In the genomic region with DNA sequence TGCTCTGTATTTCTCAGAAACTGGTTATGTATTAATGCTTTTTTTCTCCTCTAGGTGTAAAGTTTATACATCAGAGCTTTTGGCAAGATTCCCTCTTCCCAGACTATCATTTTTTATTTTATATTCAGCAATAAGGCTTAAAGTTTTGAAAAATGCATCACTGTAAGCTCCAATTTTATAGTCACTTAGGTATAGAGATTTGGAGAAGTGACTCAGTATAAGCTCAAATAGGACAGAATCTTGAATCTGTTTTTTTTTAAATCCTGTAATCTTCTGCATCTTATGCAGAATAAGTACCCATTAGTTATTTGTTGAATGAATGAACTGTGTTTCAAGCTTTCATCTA, we compare ENCODE assay signal across 8 cellular contexts. TPM values are rescaled to one million over a fixed set of nuclear protein-coding genes. Genes with fewer than 3 reads are reported as not detected.
A peak's percentile ranks its signal among the peaks of the same experiment; 100 is the strongest.
DNase-seq lines count a peak whose midpoint lies in the region; ATAC-seq, FAIRE-seq and TF ChIP-seq lines count a peak whose summit lies in the region.

No MANE protein-coding gene starts in this region.

- no peak overlapping the region for H3K27ac ChIP-seq in GM23338 (ENCODE audit: low read depth)

- H3K36me3 Mint-ChIP-seq in GM23338 (ENCODE audit: low read depth) (no peaks in the 10 kb centered on the region; the same call in 2 of the 3 replicates), T-helper 17 cell (ENCODE audit: low read depth) (peaks cover 3% of the 10 kb centered on the region)

- DNase-seq in GM23338 (ENCODE audit: low spot score) (no peak), T-helper 17 cell (no peak), fibroblast of villous mesenchyme (ENCODE audit: low read depth) (no peak), urothelium cell line (ENCODE audit: low spot score) (no peak), pons (ENCODE audit: low spot score) (no peak)

- no peaks in the 10 kb centered on the region for H4K20me1 ChIP-seq in GM23338 (replicated peaks; ENCODE audit: insufficient read depth)

- H3K4me1 ChIP-seq in GM23338 (ENCODE audit: insufficient read depth) (peaks cover 19% of the 10 kb centered on the region), skeletal muscle satellite cell (ENCODE audit: control insufficient read depth, insufficient read depth, low read length) (peaks cover 51% of the 10 kb centered on the region)

- FAIRE-seq in urothelium cell line (lab: Jason Lieb, UNC), result no peak

- no peak overlapping the region for H2AFZ ChIP-seq in GM23338

- H3K36me3 ChIP-seq in GM23338 (ENCODE audit: insufficient read depth) (no peaks in the 10 kb centered on the region), skeletal muscle satellite cell (ENCODE audit: insufficient read depth, low read length) (no peaks in the 10 kb centered on the region)

- peak overlapping the region; percentile 92 for H3K4me2 ChIP-seq in GM23338
- peak overlapping the region; percentile 96 for H3K4me2 ChIP-seq in skeletal muscle satellite cell (ENCODE audit: low read length)

- H3K79me2 ChIP-seq in GM23338 (replicated peaks; ENCODE audit: insufficient read depth), result peaks cover 13% of the 10 kb centered on the region

- H3F3A ChIP-seq in GM23338 (replicated peaks; ENCODE audit: low read depth), result peaks cover 7% of the 10 kb centered on the region; the same call in 1 of the 2 replicates

- H3K4me1 Mint-ChIP-seq in GM23338 (peaks cover 24% of the 10 kb centered on the region), T-helper 17 cell (peaks cover 40% of the 10 kb centered on the region)

- ATAC-seq in GM23338 (no peak), T-helper 17 cell (no peak), GM19324 (IDR thresholded peaks at IDR 0.05; ENCODE audit: low FRiP score, unreplicated experiment) (no peak), GM19467 (IDR thresholded peaks at IDR 0.05; ENCODE audit: unreplicated experiment) (no peak)

- H3K9me3 Mint-ChIP-seq in GM23338, result no peaks in the 10 kb centered on the region

- peak overlapping the region; percentile 82 for H3K4me3 Mint-ChIP-seq in GM23338
- H3K4me3 Mint-ChIP-seq in T-helper 17 cell, result peak overlapping the region; percentile 98

- peak overlapping the region; percentile 85 for H3K9ac ChIP-seq in skeletal muscle satellite cell (ENCODE audit: low read depth, low read length)

- H3K9me3 ChIP-seq in T-helper 17 cell (ENCODE audit: control insufficient read depth, low read length, poor library complexity, severe bottlenecking) (no peaks in the 10 kb centered on the region), skeletal muscle satellite cell (replicated peaks; ENCODE audit: low read length) (no peaks in the 10 kb centered on the region)

- TF ChIP-seq CTCF in GM23338 (conservative IDR thresholded peaks at IDR 0.05; ENCODE audit: low read depth in 2 of 2) (no peak; a peak in 1 of 4 replicates), fibroblast of villous mesenchyme (IDR thresholded peaks at IDR 0.05; ENCODE audit: insufficient read depth, low read depth, low read length) (no peak)

- H3K27me3 ChIP-seq in GM23338 (ENCODE audit: insufficient read depth) (no peaks in the 10 kb centered on the region), skeletal muscle satellite cell (ENCODE audit: control insufficient read depth, insufficient read depth, low read length) (no peaks in the 10 kb centered on the region)

- peaks cover 4% of the 10 kb centered on the region for H3K27me3 Mint-ChIP-seq in GM23338 (ENCODE audit: insufficient read depth, low read depth, poor library complexity)
- no peaks in the 10 kb centered on the region for H3K27me3 Mint-ChIP-seq in T-helper 17 cell

- H3K9me2 ChIP-seq in GM23338 (ENCODE audit: insufficient read depth), result no peaks in the 10 kb centered on the region

- no peak overlapping the region for H3K27ac Mint-ChIP-seq in GM23338
- H3K27ac Mint-ChIP-seq in T-helper 17 cell, result peak overlapping the region; percentile 86

- H3K4me3 ChIP-seq in GM23338 (peak overlapping the region; percentile 85), fibroblast of villous mesenchyme (ENCODE audit: low read depth, low read length) (peak overlapping the region; percentile 87), skeletal muscle satellite cell (ENCODE audit: low read length) (peak overlapping the region; percentile 86)

TF ChIP-seq in GM23338, 12 proteins besides CTCF, POLR2A, EP300 and RAD21:
- TF ChIP-seq ZNF331 (CRISPR knock-in tag; IDR thresholded peaks at IDR 0.05; ENCODE audit: low read depth) (no peak), CREB1 (CRISPR knock-in tag; IDR thresholded peaks at IDR 0.05; ENCODE audit: low read depth) (no peak), EZH2phosphoT487 (IDR thresholded peaks at IDR 0.05; ENCODE audit: unreplicated experiment) (no peak), STAT1 (IDR thresholded peaks at IDR 0.05; ENCODE audit: unreplicated experiment) (no peak)
- TF ChIP-seq, protein P1, sequence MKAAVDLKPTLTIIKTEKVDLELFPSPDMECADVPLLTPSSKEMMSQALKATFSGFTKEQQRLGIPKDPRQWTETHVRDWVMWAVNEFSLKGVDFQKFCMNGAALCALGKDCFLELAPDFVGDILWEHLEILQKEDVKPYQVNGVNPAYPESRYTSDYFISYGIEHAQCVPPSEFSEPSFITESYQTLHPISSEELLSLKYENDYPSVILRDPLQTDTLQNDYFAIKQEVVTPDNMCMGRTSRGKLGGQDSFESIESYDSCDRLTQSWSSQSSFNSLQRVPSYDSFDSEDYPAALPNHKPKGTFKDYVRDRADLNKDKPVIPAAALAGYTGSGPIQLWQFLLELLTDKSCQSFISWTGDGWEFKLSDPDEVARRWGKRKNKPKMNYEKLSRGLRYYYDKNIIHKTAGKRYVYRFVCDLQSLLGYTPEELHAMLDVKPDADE (IDR thresholded peaks at IDR 0.05), result no peak
- TF ChIP-seq, protein P2, sequence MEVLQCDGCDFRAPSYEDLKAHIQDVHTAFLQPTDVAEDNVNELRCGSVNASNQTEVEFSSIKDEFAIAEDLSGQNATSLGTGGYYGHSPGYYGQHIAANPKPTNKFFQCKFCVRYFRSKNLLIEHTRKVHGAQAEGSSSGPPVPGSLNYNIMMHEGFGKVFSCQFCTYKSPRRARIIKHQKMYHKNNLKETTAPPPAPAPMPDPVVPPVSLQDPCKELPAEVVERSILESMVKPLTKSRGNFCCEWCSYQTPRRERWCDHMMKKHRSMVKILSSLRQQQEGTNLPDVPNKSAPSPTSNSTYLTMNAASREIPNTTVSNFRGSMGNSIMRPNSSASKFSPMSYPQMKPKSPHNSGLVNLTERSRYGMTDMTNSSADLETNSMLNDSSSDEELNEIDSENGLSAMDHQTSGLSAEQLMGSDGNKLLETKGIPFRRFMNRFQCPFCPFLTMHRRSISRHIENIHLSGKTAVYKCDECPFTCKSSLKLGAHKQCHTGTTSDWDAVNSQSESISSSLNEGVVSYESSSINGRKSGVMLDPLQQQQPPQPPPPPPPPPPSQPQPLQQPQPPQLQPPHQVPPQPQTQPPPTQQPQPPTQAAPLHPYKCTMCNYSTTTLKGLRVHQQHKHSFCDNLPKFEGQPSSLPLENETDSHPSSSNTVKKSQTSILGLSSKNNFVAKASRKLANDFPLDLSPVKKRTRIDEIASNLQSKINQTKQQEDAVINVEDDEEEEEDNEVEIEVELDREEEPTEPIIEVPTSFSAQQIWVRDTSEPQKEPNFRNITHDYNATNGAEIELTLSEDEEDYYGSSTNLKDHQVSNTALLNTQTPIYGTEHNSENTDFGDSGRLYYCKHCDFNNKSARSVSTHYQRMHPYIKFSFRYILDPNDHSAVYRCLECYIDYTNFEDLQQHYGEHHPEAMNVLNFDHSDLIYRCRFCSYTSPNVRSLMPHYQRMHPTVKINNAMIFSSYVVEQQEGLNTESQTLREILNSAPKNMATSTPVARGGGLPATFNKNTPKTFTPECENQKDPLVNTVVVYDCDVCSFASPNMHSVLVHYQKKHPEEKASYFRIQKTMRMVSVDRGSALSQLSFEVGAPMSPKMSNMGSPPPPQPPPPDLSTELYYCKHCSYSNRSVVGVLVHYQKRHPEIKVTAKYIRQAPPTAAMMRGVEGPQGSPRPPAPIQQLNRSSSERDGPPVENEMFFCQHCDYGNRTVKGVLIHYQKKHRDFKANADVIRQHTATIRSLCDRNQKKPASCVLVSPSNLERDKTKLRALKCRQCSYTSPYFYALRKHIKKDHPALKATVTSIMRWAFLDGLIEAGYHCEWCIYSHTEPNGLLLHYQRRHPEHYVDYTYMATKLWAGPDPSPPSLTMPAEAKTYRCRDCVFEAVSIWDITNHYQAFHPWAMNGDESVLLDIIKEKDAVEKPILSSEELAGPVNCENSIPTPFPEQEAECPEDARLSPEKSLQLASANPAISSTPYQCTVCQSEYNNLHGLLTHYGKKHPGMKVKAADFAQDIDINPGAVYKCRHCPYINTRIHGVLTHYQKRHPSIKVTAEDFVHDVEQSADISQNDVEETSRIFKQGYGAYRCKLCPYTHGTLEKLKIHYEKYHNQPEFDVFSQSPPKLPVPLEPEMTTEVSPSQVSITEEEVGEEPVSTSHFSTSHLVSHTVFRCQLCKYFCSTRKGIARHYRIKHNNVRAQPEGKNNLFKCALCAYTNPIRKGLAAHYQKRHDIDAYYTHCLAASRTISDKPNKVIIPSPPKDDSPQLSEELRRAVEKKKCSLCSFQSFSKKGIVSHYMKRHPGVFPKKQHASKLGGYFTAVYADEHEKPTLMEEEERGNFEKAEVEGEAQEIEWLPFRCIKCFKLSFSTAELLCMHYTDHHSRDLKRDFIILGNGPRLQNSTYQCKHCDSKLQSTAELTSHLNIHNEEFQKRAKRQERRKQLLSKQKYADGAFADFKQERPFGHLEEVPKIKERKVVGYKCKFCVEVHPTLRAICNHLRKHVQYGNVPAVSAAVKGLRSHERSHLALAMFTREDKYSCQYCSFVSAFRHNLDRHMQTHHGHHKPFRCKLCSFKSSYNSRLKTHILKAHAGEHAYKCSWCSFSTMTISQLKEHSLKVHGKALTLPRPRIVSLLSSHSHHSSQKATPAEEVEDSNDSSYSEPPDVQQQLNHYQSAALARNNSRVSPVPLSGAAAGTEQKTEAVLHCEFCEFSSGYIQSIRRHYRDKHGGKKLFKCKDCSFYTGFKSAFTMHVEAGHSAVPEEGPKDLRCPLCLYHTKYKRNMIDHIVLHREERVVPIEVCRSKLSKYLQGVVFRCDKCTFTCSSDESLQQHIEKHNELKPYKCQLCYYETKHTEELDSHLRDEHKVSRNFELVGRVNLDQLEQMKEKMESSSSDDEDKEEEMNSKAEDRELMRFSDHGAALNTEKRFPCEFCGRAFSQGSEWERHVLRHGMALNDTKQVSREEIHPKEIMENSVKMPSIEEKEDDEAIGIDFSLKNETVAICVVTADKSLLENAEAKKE (CRISPR knock-in tag; IDR thresholded peaks at IDR 0.05), result no peak
TF ChIP-seq in GM23338: peak in this region for 0.

RNA-seq across cellular contexts. Expression of a gene that starts 1.0 kb away (rescaled TPM):
- total RNA-seq in GM23338 (2014; rRNA removed; shearing (Covaris generic)), result 9.3 and 14.8 TPM in 2 replicates
- 15.7 and 17.1 TPM in 2 replicates for polyA plus RNA-seq in GM23338 (2016; fragmentation: Nextera tagmentation; extraction: Ambion mirVana)
- total RNA-seq in T-helper 17 cell (10 to 100 TPM; 49.5 to 62.4 TPM), fibroblast of villous mesenchyme (21.6 and 52.7 TPM in 2 replicates)
- 12.9 and 19.3 TPM in 2 replicates for total RNA-seq in skeletal muscle satellite cell (2012; rRNA removed)

RNA-seq across cellular contexts. Expression of a gene that starts 42.4 kb away (rescaled TPM):
- 3.7 and 4.3 TPM in 2 replicates for total RNA-seq in GM23338 (2014; rRNA removed; shearing (Covaris generic))
- polyA plus RNA-seq in GM23338 (2016; fragmentation: Nextera tagmentation; extraction: Ambion mirVana), result 7.7 and 8.5 TPM in 2 replicates
- total RNA-seq in T-helper 17 cell, result under 1 TPM in 1 of 2 donors, not detected in 1; 0.23 TPM
- total RNA-seq in fibroblast of villous mesenchyme, result 0.32 TPM in 1 of 2 replicates, not detected in the other
- total RNA-seq in skeletal muscle satellite cell (2012; rRNA removed), result 0.22 TPM in 1 of 2 replicates, not detected in the other
